Comparison of ENCODE assay signal across 30 cellular contexts in the genomic region with DNA sequence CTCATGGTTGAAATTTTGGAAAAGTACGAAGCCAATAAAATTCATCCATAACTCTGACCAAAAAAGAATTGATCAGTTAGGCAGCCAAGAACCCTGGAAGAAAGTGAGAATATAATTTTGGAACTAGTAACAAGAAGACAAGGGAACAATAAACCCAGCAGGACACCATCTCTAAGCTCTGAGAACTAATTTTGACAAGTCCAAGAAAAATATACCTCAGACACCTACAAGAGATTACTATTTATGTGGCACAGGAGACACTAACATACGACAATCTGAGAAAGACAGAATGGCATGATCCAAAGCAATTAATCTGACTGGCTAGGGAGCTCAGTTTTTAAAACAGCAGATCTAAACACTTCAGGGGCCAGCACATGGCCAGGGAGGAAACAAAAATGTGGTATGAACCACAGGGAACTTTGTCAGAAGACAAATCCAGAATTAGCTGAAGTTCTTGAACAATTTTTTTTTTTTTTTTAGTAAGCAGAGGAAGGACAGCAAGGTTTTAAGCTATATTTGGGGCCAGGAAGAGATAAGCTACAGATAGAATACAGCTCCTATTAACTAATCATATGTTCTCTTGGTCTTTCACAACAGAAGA. TPM values are rescaled to one million over a fixed set of nuclear protein-coding genes. Genes with fewer than 3 reads are reported as not detected.
A peak's percentile ranks its signal among the peaks of the same experiment; 100 is the strongest.
DNase-seq lines count a peak whose midpoint lies in the region; ATAC-seq and TF ChIP-seq lines count a peak whose summit lies in the region.
"Had no signal": no experiment of that assay in that cellular context is flagged by ENCODE, and none has a peak within 500 bp of the region (broad histone marks: within the 10 kb centered on the region; RNA-seq: fewer than 3 reads in every experiment).

No MANE protein-coding gene starts in this region.

- TF ChIP-seq CTCF in esophagus muscularis mucosa (IDR thresholded peaks at IDR 0.05) (no peak), osteocyte (IDR thresholded peaks at IDR 0.05) (no peak)

- no peak overlapping the region for H3K4me3 ChIP-seq in esophagus muscularis mucosa
- H3K4me3 ChIP-seq: breast epithelium, colonic mucosa, gastrocnemius medialis, SJSA1, transverse colon had no signal

- no peak overlapping the region for H3K4me3 Mint-ChIP-seq in osteocyte (ENCODE audit: unreplicated experiment)
- H3K4me3 Mint-ChIP-seq: activated naive CD4-positive, alpha-beta T cell treated with anti-CD3 and anti-CD28 coated beads, Interleukin-2, amount 10 ng/mL, durations not matched to agents 7 days and 5 days; CD4-positive, alpha-beta T cell; immature natural killer cell; naive thymus-derived CD8-positive, alpha-beta T cell; T-cell had no signal

- H3K36me3 ChIP-seq in esophagus muscularis mucosa, result no peaks in the 10 kb centered on the region
- H3K36me3 ChIP-seq: breast epithelium, colonic mucosa, gastrocnemius medialis, SJSA1, transverse colon had no signal

- TF ChIP-seq EP300 in esophagus muscularis mucosa (IDR thresholded peaks at IDR 0.05), result no peak

- H3K9me3 Mint-ChIP-seq in osteocyte (ENCODE audit: unreplicated experiment), result no peaks in the 10 kb centered on the region
- H3K9me3 Mint-ChIP-seq: activated naive CD4-positive, alpha-beta T cell treated with anti-CD3 and anti-CD28 coated beads, Interleukin-2, amount 10 ng/mL, durations not matched to agents 7 days and 5 days; CD4-positive, alpha-beta T cell; naive thymus-derived CD8-positive, alpha-beta T cell; T-cell had no signal

- no peaks in the 10 kb centered on the region for H3K27me3 ChIP-seq in esophagus muscularis mucosa
- H3K27me3 ChIP-seq: breast epithelium, colonic mucosa, gastrocnemius medialis, SJSA1, transverse colon had no signal

- intact Hi-C loops in esophagus muscularis mucosa (cut with DNase I), result no loop called here

- peak overlapping the region in 3 of 4 donors; percentile 38 to 53 (median 42) for H3K27ac ChIP-seq in esophagus muscularis mucosa (replicated peaks in 1 of 4)
- H3K27ac ChIP-seq: breast epithelium, colonic mucosa, gastrocnemius medialis, SJSA1, transverse colon had no signal

- no peak for ATAC-seq in HG02884 (IDR thresholded peaks at IDR 0.05; ENCODE audit: unreplicated experiment)
- ATAC-seq: gastrocnemius medialis; naive thymus-derived CD8-positive, alpha-beta T cell; T-cell had no signal

- 68% methylated on average over 2 of the region's 2 CpGs for WGBS in esophagus muscularis mucosa

- peak overlapping the region; percentile 32 for H3K27ac Mint-ChIP-seq in osteocyte (ENCODE audit: unreplicated experiment)
- H3K27ac Mint-ChIP-seq: activated naive CD4-positive, alpha-beta T cell treated with anti-CD3 and anti-CD28 coated beads, Interleukin-2, amount 10 ng/mL, durations not matched to agents 7 days and 5 days; CD4-positive, alpha-beta T cell; immature natural killer cell; naive thymus-derived CD8-positive, alpha-beta T cell; T-cell had no signal

- no peak for TF ChIP-seq POLR2A in esophagus muscularis mucosa (IDR thresholded peaks at IDR 0.05; ENCODE audit: low read depth)

- H3K27me3 Mint-ChIP-seq in osteocyte (ENCODE audit: unreplicated experiment), result no peaks in the 10 kb centered on the region

- peaks cover 29 to 98% (median 95%) of the 10 kb centered on the region in 4 donors for H3K4me1 ChIP-seq in esophagus muscularis mucosa
- H3K4me1 ChIP-seq: colonic mucosa had no signal

- H3K4me1 Mint-ChIP-seq in osteocyte (ENCODE audit: unreplicated experiment), result peaks cover 21% of the 10 kb centered on the region
- H3K4me1 Mint-ChIP-seq: immature natural killer cell had no signal

- DNase-seq in EH (ENCODE audit: low read depth) (peak; percentile 26), Kasumi-1 (lab: John Stamatoyannopoulos, UW) (peak; percentile 55 to 72), esophagus muscularis mucosa (ENCODE audit: extremely low spot score) (no peak), osteocyte (ENCODE audit: extremely low spot score, unreplicated experiment) (no peak), NCI-H2227 (lab: John Stamatoyannopoulos, UW; ENCODE audit: unreplicated experiment) (no peak)
- no peak for DNase-seq in activated CD4-positive, CD25-positive, alpha-beta regulatory T cell (lab: John Stamatoyannopoulos, UW)
- DNase-seq: activated CD4-positive, alpha-beta T cell treated with anti-CD3 and anti-CD28 coated beads, Interleukin-2, amount 50 U/mL, for 4 hours; activated naive CD4-positive, alpha-beta T cell treated with anti-CD3 and anti-CD28 coated beads, Interleukin-2, amount 10 ng/mL, durations not matched to agents 7 days and 5 days; amniotic stem cell; CD4-positive, alpha-beta T cell; colonic mucosa; effector memory CD4-positive, alpha-beta T cell; erythroblast; gastrocnemius medialis; hypothalamus; immature natural killer cell; naive thymus-derived CD8-positive, alpha-beta T cell; NCI-H1105; NCI-H1930; NCI-H2227 treated with DMSO at 0.1 percent for 48 hours; NCI-H526 treated with DMSO at 0.1 percent for 48 hours; retina; small intestine; stimulated activated CD4-positive, alpha-beta T cell treated with anti-CD3 and anti-CD28 coated beads, Interleukin-1b, Interleukin-23, amount 100 ng/mL, for 48 hours; stimulated activated CD8-positive, alpha-beta memory T cell treated with anti-CD3 and anti-CD28 coated beads, Interleukin-4, amount 100 ng/mL, for 48 hours; T-cell; transverse colon had no signal

- H3K36me3 Mint-ChIP-seq in osteocyte (ENCODE audit: unreplicated experiment), result peaks cover 2% of the 10 kb centered on the region
- H3K36me3 Mint-ChIP-seq: activated naive CD4-positive, alpha-beta T cell treated with anti-CD3 and anti-CD28 coated beads, Interleukin-2, amount 10 ng/mL, durations not matched to agents 7 days and 5 days; immature natural killer cell; naive thymus-derived CD8-positive, alpha-beta T cell; T-cell had no signal

- no peaks in the 10 kb centered on the region for H3K9me3 ChIP-seq in esophagus muscularis mucosa
- H3K9me3 ChIP-seq: breast epithelium, colonic mucosa, gastrocnemius medialis, SJSA1, transverse colon had no signal

RNA-seq across cellular contexts. Expression of a gene that starts 38.9 kb away (rescaled TPM):
- total RNA-seq in esophagus muscularis mucosa, result 100 to 1,000 TPM in 3 of 4 donors, 10 to 100 TPM in 1; 98.9 to 122 (median 105) TPM
- 37.2 and 38.5 TPM in 2 replicates for total RNA-seq in osteocyte

Comparison
In these comparisons a context has a peak if more than half of its experiments do, and no peak if none do; other contexts are left out.
1. DNase-seq: peak in EH (single experiment) and Kasumi-1 (2 of 2); none in esophagus muscularis mucosa (single experiment), osteocyte (single experiment), NCI-H2227 (single experiment) and activated CD4-positive, CD25-positive, alpha-beta regulatory T cell (0 of 4).